16 cellular contexts compared by ENCODE assay signal in the genomic region with DNA sequence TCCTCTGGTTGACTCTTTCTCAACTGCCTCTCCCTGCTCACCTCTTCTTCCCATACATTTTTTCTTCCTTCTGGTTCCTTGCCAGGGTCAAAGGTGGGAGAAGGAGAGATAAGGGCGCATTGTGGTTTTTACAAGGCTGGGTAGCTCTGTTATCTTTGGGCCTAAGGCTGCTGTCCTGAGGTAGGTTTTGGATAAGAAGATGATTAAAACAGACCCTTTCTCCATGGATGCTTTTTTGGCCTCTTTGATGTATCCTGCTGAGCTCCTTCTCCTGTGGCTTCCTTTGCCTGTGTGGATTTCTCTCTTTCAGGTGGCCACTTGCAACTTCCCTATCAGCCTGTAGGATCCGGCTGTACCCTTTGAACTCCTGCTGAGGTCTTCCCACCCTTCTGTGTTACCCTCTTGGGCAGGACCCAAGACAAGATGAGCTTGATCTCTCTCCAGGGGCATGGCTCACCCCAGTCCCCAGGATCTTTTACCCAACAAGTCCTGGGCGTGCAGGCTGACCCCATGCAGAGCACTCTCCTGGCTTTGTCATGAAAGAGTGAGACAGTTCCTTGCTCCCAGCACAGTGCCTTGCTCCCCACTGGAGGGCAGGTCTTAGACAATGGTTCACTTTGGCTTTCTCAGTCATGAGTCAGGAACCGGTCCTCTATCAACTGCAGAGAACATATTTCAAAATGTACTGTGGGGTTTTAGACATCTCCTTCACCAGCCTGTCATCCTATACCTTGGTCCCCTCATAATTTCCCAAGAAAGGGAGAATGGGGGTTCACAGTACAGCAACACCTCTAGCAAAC.
"Had no signal": no experiment of that assay in that cellular context is flagged by ENCODE, and none has a peak within 500 bp of the region (broad histone marks: within the 10 kb centered on the region; RNA-seq: fewer than 3 reads in every experiment).

No MANE protein-coding gene starts in this region.

- H3K9me3 ChIP-seq: heart left ventricle, lower lobe of right lung, pancreas had no signal

- H3K4me3 Mint-ChIP-seq: activated B cell treated with CpG ODN at 0.5 μM for 24 hours; activated naive CD8-positive, alpha-beta T cell treated with anti-CD3 and anti-CD28 coated beads for 36 hours; mesothelial cell of epicardium; neural progenitor cell; stimulated activated effector memory CD8-positive, alpha-beta T cell treated with anti-CD3 and anti-CD28 coated beads, Interleukin-12 subunit alpha, Interleukin-12 subunit beta, amount 100 ng/mL, for 72 hours had no signal

- H3K27me3 ChIP-seq: neural progenitor cell, pancreas had no signal

- H2AFZ ChIP-seq: neural progenitor cell had no signal

- DNase-seq: activated B cell treated with CpG ODN at 0.5 μM for 24 hours; activated CD4-positive, alpha-beta T cell treated with anti-CD3 and anti-CD28 coated beads, Interleukin-2, amount 50 U/mL, for 1 hour; activated CD8-positive, alpha-beta memory T cell treated with anti-CD3 and anti-CD28 coated beads for 24 hours; activated gamma-delta T cell treated with Interleukin-2 at 50 U/mL for 16 hours; activated naive CD8-positive, alpha-beta T cell treated with anti-CD3 and anti-CD28 coated beads for 36 hours; heart left ventricle; left colon; lower lobe of right lung; pancreas; stimulated activated CD4-positive, alpha-beta T cell treated with anti-CD3 and anti-CD28 coated beads, Interleukin-1b, Interleukin-23, amount 100 ng/mL, for 48 hours; T-helper 2 cell had no signal

- H3K9ac ChIP-seq: neural progenitor cell had no signal

- H3K27me3 Mint-ChIP-seq: activated B cell treated with CpG ODN at 0.5 μM for 24 hours; activated naive CD8-positive, alpha-beta T cell treated with anti-CD3 and anti-CD28 coated beads for 36 hours had no signal

- H3K27ac ChIP-seq: cardiac muscle cell, heart left ventricle, lower lobe of right lung, neural progenitor cell, pancreas had no signal

- H3K36me3 Mint-ChIP-seq: activated naive CD8-positive, alpha-beta T cell treated with anti-CD3 and anti-CD28 coated beads for 36 hours; mesothelial cell of epicardium; neural progenitor cell; stimulated activated effector memory CD8-positive, alpha-beta T cell treated with anti-CD3 and anti-CD28 coated beads, Interleukin-12 subunit alpha, Interleukin-12 subunit beta, amount 100 ng/mL, for 72 hours had no signal

- H3K27ac Mint-ChIP-seq: activated B cell treated with CpG ODN at 0.5 μM for 24 hours; activated naive CD8-positive, alpha-beta T cell treated with anti-CD3 and anti-CD28 coated beads for 36 hours; mesothelial cell of epicardium; neural progenitor cell; stimulated activated effector memory CD8-positive, alpha-beta T cell treated with anti-CD3 and anti-CD28 coated beads, Interleukin-12 subunit alpha, Interleukin-12 subunit beta, amount 100 ng/mL, for 72 hours had no signal

- H3K4me2 ChIP-seq: neural progenitor cell had no signal

- H3K4me1 Mint-ChIP-seq: activated naive CD8-positive, alpha-beta T cell treated with anti-CD3 and anti-CD28 coated beads for 36 hours; stimulated activated effector memory CD8-positive, alpha-beta T cell treated with anti-CD3 and anti-CD28 coated beads, Interleukin-12 subunit alpha, Interleukin-12 subunit beta, amount 100 ng/mL, for 72 hours had no signal

- H3K4me3 ChIP-seq: cardiac muscle cell, heart left ventricle, lower lobe of right lung, neural progenitor cell, pancreas had no signal

- H3K36me3 ChIP-seq: cardiac muscle cell, heart left ventricle, lower lobe of right lung, neural progenitor cell, pancreas had no signal

- H3K4me1 ChIP-seq: heart left ventricle, lower lobe of right lung, pancreas had no signal

- ATAC-seq: heart left ventricle; left colon; lower lobe of right lung; pancreas; sciatic nerve; stimulated activated effector memory CD8-positive, alpha-beta T cell treated with anti-CD3 and anti-CD28 coated beads, Interleukin-12 subunit alpha, Interleukin-12 subunit beta, amount 100 ng/mL, for 72 hours had no signal

- H3K9me3 Mint-ChIP-seq: activated B cell treated with CpG ODN at 0.5 μM for 24 hours; activated naive CD8-positive, alpha-beta T cell treated with anti-CD3 and anti-CD28 coated beads for 36 hours; mesothelial cell of epicardium; neural progenitor cell; stimulated activated effector memory CD8-positive, alpha-beta T cell treated with anti-CD3 and anti-CD28 coated beads, Interleukin-12 subunit alpha, Interleukin-12 subunit beta, amount 100 ng/mL, for 72 hours had no signal
